1 cellular context compared by ENCODE assay signal in genomic region chr15:76337739-76338554, GRCh38.
TF ChIP-seq lines count a peak whose summit lies in the region.

No MANE protein-coding gene starts in this region.

TF ChIP-seq in HepG2, 621 proteins besides CTCF, POLR2A, EP300 and RAD21 (continued from another document and continues in another):
- TF ChIP-seq ZSCAN5A (CRISPR knock-in tag; IDR thresholded peaks at IDR 0.05; ENCODE audit: borderline replicate concordance) (no peak; the same call in 1 of the 2 replicates), MXD1 (CRISPR knock-in tag; IDR thresholded peaks at IDR 0.05) (peak; percentile 95), IKZF5 (CRISPR knock-in tag; IDR thresholded peaks at IDR 0.05) (no peak), ZNF281 (CRISPR knock-in tag; IDR thresholded peaks at IDR 0.05; ENCODE audit: borderline replicate concordance) (0 out of 2 replicates have a peak, but pooled peaks have one; percentile 51), CCDC6 (CRISPR knock-in tag; IDR thresholded peaks at IDR 0.05) (0 out of 2 replicates have a peak, but pooled peaks have one; percentile 38), CREM (IDR thresholded peaks at IDR 0.05) (no peak), CREM (CRISPR knock-in tag; IDR thresholded peaks at IDR 0.05) (no peak), KMT2B (CRISPR knock-in tag; IDR thresholded peaks at IDR 0.05) (no peak), GABPB1 (CRISPR knock-in tag; IDR thresholded peaks at IDR 0.05) (peak; percentile 69; the same call in 1 of the 2 replicates), TBX2 (CRISPR knock-in tag; IDR thresholded peaks at IDR 0.05; ENCODE audit: borderline replicate concordance) (peak; percentile 68), ONECUT2 (CRISPR knock-in tag; IDR thresholded peaks at IDR 0.05) (no peak), ZNF263 (CRISPR knock-in tag; IDR thresholded peaks at IDR 0.05) (peak; percentile 68; the same call in 1 of the 2 replicates), PRDM10 (CRISPR knock-in tag; IDR thresholded peaks at IDR 0.05; ENCODE audit: low read depth) (no peak), ZNF446 (CRISPR knock-in tag; IDR thresholded peaks at IDR 0.05) (peak; percentile 95), TERF1 (CRISPR knock-in tag; IDR thresholded peaks at IDR 0.05) (no peak), SATB2 (CRISPR knock-in tag; IDR thresholded peaks at IDR 0.05) (peak; percentile 89; the same call in 1 of the 2 replicates), ZBTB10 (CRISPR knock-in tag; IDR thresholded peaks at IDR 0.05; ENCODE audit: borderline replicate concordance) (0 out of 2 replicates have a peak, but pooled peaks have one; percentile 33), IKZF4 (CRISPR knock-in tag; IDR thresholded peaks at IDR 0.05; ENCODE audit: borderline replicate concordance, low read depth, not compliant biosample characterization) (peak; percentile 91), ZNF225 (CRISPR knock-in tag; IDR thresholded peaks at IDR 0.05) (no peak; the same call in 1 of the 2 replicates), NCOA1 (CRISPR knock-in tag; IDR thresholded peaks at IDR 0.05) (no peak), DRAP1 (CRISPR knock-in tag; IDR thresholded peaks at IDR 0.05) (no peak), TCF7L2 (IDR thresholded peaks at IDR 0.05; ENCODE audit: low read depth, low read length) (no peak), SRSF1 (optimal IDR thresholded peaks at IDR 0.05; ENCODE audit: low read depth, low read length) (no peak), PBX2 (CRISPR knock-in tag; IDR thresholded peaks at IDR 0.05) (no peak), ZNF430 (CRISPR knock-in tag; IDR thresholded peaks at IDR 0.05) (no peak; the same call in 1 of the 2 replicates), HDAC2 (CRISPR knock-in tag; IDR thresholded peaks at IDR 0.05) (no peak), MBNL3 (CRISPR knock-in tag; conservative IDR thresholded peaks at IDR 0.05) (no peak), ATF4 (CRISPR knock-in tag; IDR thresholded peaks at IDR 0.05) (no peak), RFX3 (CRISPR knock-in tag; IDR thresholded peaks at IDR 0.05) (no peak), MIXL1 (CRISPR knock-in tag; IDR thresholded peaks at IDR 0.05) (no peak), ZNF337 (CRISPR knock-in tag; IDR thresholded peaks at IDR 0.05; ENCODE audit: borderline replicate concordance, low read depth) (no peak), ZNF547 (CRISPR knock-in tag; IDR thresholded peaks at IDR 0.05) (peak; percentile 91), HOXA5 (CRISPR knock-in tag; IDR thresholded peaks at IDR 0.05) (0 out of 2 replicates have a peak, but pooled peaks have one; percentile 62)
